28 cellular contexts compared by ENCODE assay signal in the genomic region with DNA sequence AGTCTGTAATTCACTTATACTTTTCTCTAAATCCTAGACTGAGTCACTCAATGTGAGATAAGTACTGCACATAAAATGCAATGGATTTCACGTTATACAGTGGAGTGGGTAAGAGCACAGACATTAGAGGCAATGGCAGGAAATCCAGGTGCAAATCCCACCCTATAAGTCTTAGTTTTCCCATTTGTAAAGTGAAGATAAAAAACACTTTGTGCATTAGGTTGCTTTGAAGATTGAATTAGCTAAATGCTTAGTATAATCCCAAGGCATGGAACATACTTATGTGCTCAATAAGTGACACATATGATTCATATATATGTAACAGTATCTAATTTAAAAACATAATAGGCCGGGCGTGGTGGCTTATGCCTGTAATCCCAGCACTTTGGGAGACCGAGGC. TPM values are rescaled to one million over a fixed set of nuclear protein-coding genes. Genes with fewer than 3 reads are reported as not detected.
A peak's percentile ranks its signal among the peaks of the same experiment; 100 is the strongest.
DNase-seq lines count a peak whose midpoint lies in the region; ATAC-seq and TF ChIP-seq lines count a peak whose summit lies in the region.
"Had no signal": no experiment of that assay in that cellular context is flagged by ENCODE, and none has a peak within 500 bp of the region (broad histone marks: within the 10 kb centered on the region; RNA-seq: fewer than 3 reads in every experiment).

No MANE protein-coding gene starts in this region.

- H3K36me3 ChIP-seq in gastroesophageal sphincter (peaks cover 0 to 64% of the 10 kb centered on the region in 2 donors), rectal smooth muscle tissue (ENCODE audit: control insufficient read depth, insufficient read depth, low read length) (peaks cover 15% of the 10 kb centered on the region), stomach smooth muscle (ENCODE audit: control insufficient read depth in 2 of 2, insufficient read depth in 2 of 2, low read length in 2 of 2) (peaks cover 55 to 60% of the 10 kb centered on the region in 2 donors), gastrocnemius medialis (no peaks in the 10 kb centered on the region)
- H3K36me3 ChIP-seq: BLaER1 treated with 17β-estradiol and CSF1 and Interleukin-3, amounts not matched to agents 10 nM and 100 nM had no signal

- ATAC-seq in esophagus mucosa (peak; percentile 54), gastroesophageal sphincter (no peak), gastrocnemius medialis (no peak), GM18861 (IDR thresholded peaks at IDR 0.05; ENCODE audit: unreplicated experiment) (no peak)
- ATAC-seq: GM12878 had no signal

- WGBS in gastroesophageal sphincter (ENCODE audit: low coverage in 1 of 2), 2 donors = 51 to 52% methylated on average over 4 of the region's 4 CpGs

- no peaks in the 10 kb centered on the region for H3K27me3 Mint-ChIP-seq in activated naive CD4-positive, alpha-beta T cell treated with anti-CD3 and anti-CD28 coated beads for 36 hours (ENCODE audit: low read depth)
- H3K27me3 Mint-ChIP-seq: CD4-positive, CD25-positive, alpha-beta regulatory T cell had no signal

- H3K4me1 Mint-ChIP-seq in activated naive CD4-positive, alpha-beta T cell treated with anti-CD3 and anti-CD28 coated beads for 36 hours (ENCODE audit: low read depth) = peaks cover 5% of the 10 kb centered on the region

- DNase-seq in HuH-7.5 (ENCODE audit: low spot score) (no peak), gastrocnemius medialis (no peak)
- DNase-seq in activated naive CD4-positive, alpha-beta T cell treated with anti-CD3 and anti-CD28 coated beads for 36 hours = no peak
- DNase-seq: AML-193; CD4-positive, alpha-beta memory T cell; CD4-positive, CD25-positive, alpha-beta regulatory T cell; CD8-positive, alpha-beta memory T cell; COR-L47; DMS 273 treated with DMSO at 0.1 percent for 48 hours; DMS153; DMS53; DMS79; DND-41; EL; GDM1 had no signal

- H3K27ac ChIP-seq in gastroesophageal sphincter (peak overlapping the region; percentile 72 to 98 (median 92)), rectal smooth muscle tissue (ENCODE audit: low read depth, low read length) (peak overlapping the region; percentile 99), stomach smooth muscle (ENCODE audit: low read length) (peak overlapping the region; percentile 100), gastrocnemius medialis (no peak overlapping the region)
- H3K27ac ChIP-seq: 22Rv1; A549; BLaER1 treated with 17β-estradiol and CSF1 and Interleukin-3, amounts not matched to agents 10 nM and 100 nM; C4-2B had no signal

- H3K4me1 ChIP-seq in gastroesophageal sphincter (peaks cover 0 to 79% (median 0%) of the 10 kb centered on the region in 3 donors), rectal smooth muscle tissue (ENCODE audit: control insufficient read depth, insufficient read depth, low read length) (peaks cover 20% of the 10 kb centered on the region), stomach smooth muscle (ENCODE audit: control insufficient read depth, insufficient read depth, low read length) (peaks cover 46% of the 10 kb centered on the region), gastrocnemius medialis (no peaks in the 10 kb centered on the region)
- H3K4me1 ChIP-seq: A549 had no signal

- H3K27ac Mint-ChIP-seq in activated naive CD4-positive, alpha-beta T cell treated with anti-CD3 and anti-CD28 coated beads for 36 hours = no peak overlapping the region
- H3K27ac Mint-ChIP-seq: B cell; CD4-positive, alpha-beta memory T cell had no signal

- TF ChIP-seq EP300 in gastroesophageal sphincter (IDR thresholded peaks at IDR 0.05) = no peak

- H3K9me3 Mint-ChIP-seq in activated naive CD4-positive, alpha-beta T cell treated with anti-CD3 and anti-CD28 coated beads for 36 hours = no peaks in the 10 kb centered on the region
- H3K9me3 Mint-ChIP-seq: CD4-positive, CD25-positive, alpha-beta regulatory T cell; CD8-positive, alpha-beta memory T cell had no signal

- intact Hi-C loops in gastrocnemius medialis (cut with DNase I; ENCODE audit: low total_unique reads) = no loop called here
- intact Hi-C loops in activated naive CD4-positive, alpha-beta T cell treated with anti-CD3 and anti-CD28 coated beads for 36 hours (cut with micrococcal nuclease) = loop anchor here (10.0 kb wide), 1 partner anchor 201 kb away; no protein-coding TSS in a partner anchor

- H3K9ac ChIP-seq in rectal smooth muscle tissue (ENCODE audit: low read length) (no peak overlapping the region), stomach smooth muscle (ENCODE audit: low read length in 2 of 2) (no peak overlapping the region)
- H3K9ac ChIP-seq: BLaER1 treated with 17β-estradiol and CSF1 and Interleukin-3, amounts not matched to agents 10 nM and 100 nM had no signal

- in situ Hi-C loops in gastrocnemius medialis (cut with MboI; ENCODE audit: low sequenced_read_pairs in 4 of 4) = no loop called here

- H3K4me3 Mint-ChIP-seq in activated naive CD4-positive, alpha-beta T cell treated with anti-CD3 and anti-CD28 coated beads for 36 hours = no peak overlapping the region
- H3K4me3 Mint-ChIP-seq: B cell; CD4-positive, CD25-positive, alpha-beta regulatory T cell; CD8-positive, alpha-beta memory T cell had no signal

- TF ChIP-seq POLR2A in gastroesophageal sphincter (IDR thresholded peaks at IDR 0.05) (no peak), gastrocnemius medialis (IDR thresholded peaks at IDR 0.05) (no peak)

- CTCF ChIA-PET in activated naive CD4-positive, alpha-beta T cell treated with anti-CD3 and anti-CD28 coated beads for 36 hours (lab: Charles Lee) = interaction anchor here (1.0 to 1.9 kb wide), 2 partner anchors 13 to 38 kb away, joined by 3 to 4 read pairs; no protein-coding TSS in a partner anchor

- H3K4me3 ChIP-seq in gastroesophageal sphincter = no peak overlapping the region
- H3K4me3 ChIP-seq in rectal smooth muscle tissue (ENCODE audit: low read length) = no peak overlapping the region
- H3K4me3 ChIP-seq in stomach smooth muscle (ENCODE audit: low read length in 2 of 2) = peak overlapping the region; percentile 14 to 29
- no peak overlapping the region for H3K4me3 ChIP-seq in gastrocnemius medialis
- H3K4me3 ChIP-seq: A549; BLaER1 treated with 17β-estradiol and CSF1 and Interleukin-3, amounts not matched to agents 10 nM and 100 nM; GM12878 had no signal

- TF ChIP-seq CTCF in gastroesophageal sphincter (IDR thresholded peaks at IDR 0.05) (no peak), gastrocnemius medialis (IDR thresholded peaks at IDR 0.05 in 4 of 5, conservative IDR thresholded peaks at IDR 0.05 in 1 of 5) (no peak)

- H3K36me3 Mint-ChIP-seq in activated naive CD4-positive, alpha-beta T cell treated with anti-CD3 and anti-CD28 coated beads for 36 hours (ENCODE audit: low read depth) = no peaks in the 10 kb centered on the region
- H3K36me3 Mint-ChIP-seq: CD4-positive, alpha-beta memory T cell; CD4-positive, CD25-positive, alpha-beta regulatory T cell had no signal

- H3K9me3 ChIP-seq in gastroesophageal sphincter (no peaks in the 10 kb centered on the region), stomach smooth muscle (ENCODE audit: control insufficient read depth in 2 of 2, low read length in 2 of 2) (no peaks in the 10 kb centered on the region), gastrocnemius medialis (no peaks in the 10 kb centered on the region)
- H3K9me3 ChIP-seq: A549; BLaER1 treated with 17β-estradiol and CSF1 and Interleukin-3, amounts not matched to agents 10 nM and 100 nM had no signal

- no peaks in the 10 kb centered on the region for H3K27me3 ChIP-seq in gastroesophageal sphincter
- no peaks in the 10 kb centered on the region for H3K27me3 ChIP-seq in rectal smooth muscle tissue (ENCODE audit: control insufficient read depth, insufficient read depth, low read length)
- H3K27me3 ChIP-seq in stomach smooth muscle (ENCODE audit: control insufficient read depth in 1 of 2, insufficient read depth in 2 of 2, low read length in 2 of 2) = no peaks in the 10 kb centered on the region
- H3K27me3 ChIP-seq in gastrocnemius medialis = no peaks in the 10 kb centered on the region
- H3K27me3 ChIP-seq: BLaER1 treated with 17β-estradiol and CSF1 and Interleukin-3, amounts not matched to agents 10 nM and 100 nM had no signal

RNA-seq across cellular contexts. Expression of gene ACTG2, which starts 10.5 kb away (rescaled TPM):
- total RNA-seq in esophagus mucosa = 40.8 TPM
- 1,000 to 10,000 TPM; 2,261 to 5,929 (median 3,123) TPM for total RNA-seq in gastroesophageal sphincter
- total RNA-seq in gastrocnemius medialis = 1 to 10 TPM in 3 of 4 donors, under 1 TPM in 1; 0.41 to 3.1 (median 1.9) TPM
- total RNA-seq in activated naive CD4-positive, alpha-beta T cell treated with anti-CD3 and anti-CD28 coated beads for 36 hours = not detected
- total RNA-seq: A172; B cell; CD4-positive, alpha-beta memory T cell; CD8-positive, alpha-beta memory T cell; G401 had no signal

RNA-seq across cellular contexts. Expression of gene DGUOK, which starts 23.4 kb away (rescaled TPM):
- total RNA-seq in esophagus mucosa (38.3 TPM), gastroesophageal sphincter (10 to 100 TPM; 32.6 to 61.3 (median 38.6) TPM), gastrocnemius medialis (10 to 100 TPM; 10.2 to 25.2 (median 20.3) TPM)
- 100 to 1,000 TPM; 112 to 115 TPM for total RNA-seq in activated naive CD4-positive, alpha-beta T cell treated with anti-CD3 and anti-CD28 coated beads for 36 hours

Comparison
In these comparisons a context has a peak if more than half of its experiments do, and no peak if none do; other contexts are left out.
1. H3K27ac ChIP-seq: peak in gastroesophageal sphincter (4 of 4), rectal smooth muscle tissue (single experiment) and stomach smooth muscle (single experiment); none in gastrocnemius medialis (0 of 4).
2. H3K4me3 ChIP-seq: peak in stomach smooth muscle (2 of 2); none in gastroesophageal sphincter (0 of 2), rectal smooth muscle tissue (single experiment) and gastrocnemius medialis (0 of 4).
3. RNA of gene ACTG2, which starts 10.5 kb away (total RNA-seq): 2,261 to 5,929 TPM in gastroesophageal sphincter; 40.8 TPM in esophagus mucosa (single experiment), 0.41 to 3.1 TPM in gastrocnemius medialis and not detected in activated naive CD4-positive, alpha-beta T cell treated with anti-CD3 and anti-CD28 coated beads for 36 hours; every median in the first group is over 10 times any median in the second.